8 cellular contexts compared by ENCODE assay signal in genomic region chr13:111153279-111153976, GRCh38. TPM values are rescaled to one million over a fixed set of nuclear protein-coding genes. Genes with fewer than 3 reads are reported as not detected.
DNase-seq lines count a peak whose midpoint lies in the region; ATAC-seq and TF ChIP-seq lines count a peak whose summit lies in the region.

No MANE protein-coding gene starts in this region.

- H3K27me3 Mint-ChIP-seq in GM23338 (ENCODE audit: insufficient read depth, low read depth, poor library complexity) (peaks cover 1% of the 10 kb centered on the region), nephron (ENCODE audit: low read depth) (peaks cover 3% of the 10 kb centered on the region)

- H3K27ac Mint-ChIP-seq in GM23338, result peak overlapping the region; percentile 95
- H3K27ac Mint-ChIP-seq in nephron, result peak overlapping the region; percentile 98

- peak overlapping the region; percentile 82 for H3K4me2 ChIP-seq in GM23338

- H3K27me3 ChIP-seq in GM23338 (ENCODE audit: insufficient read depth), result no peaks in the 10 kb centered on the region

- peaks cover 23% of the 10 kb centered on the region for H4K20me1 ChIP-seq in GM23338 (replicated peaks; ENCODE audit: insufficient read depth)

- H3K4me1 Mint-ChIP-seq in GM23338 (peaks cover 17% of the 10 kb centered on the region; the same call in 2 of the 3 replicates), nephron (peaks cover 38% of the 10 kb centered on the region)

- peaks cover 45% of the 10 kb centered on the region for H3K79me2 ChIP-seq in GM23338 (replicated peaks; ENCODE audit: insufficient read depth)

- H3K36me3 ChIP-seq in GM23338 (ENCODE audit: insufficient read depth), result no peaks in the 10 kb centered on the region

- H3K9me3 Mint-ChIP-seq in GM23338, result no peaks in the 10 kb centered on the region
- no peaks in the 10 kb centered on the region for H3K9me3 Mint-ChIP-seq in nephron

- TF ChIP-seq CTCF in GM23338 (conservative IDR thresholded peaks at IDR 0.05; ENCODE audit: low read depth in 2 of 2) (peak in 1 of 2 experiments; percentile 27; a peak in 2 of 4 replicates), fibroblast of pulmonary artery (IDR thresholded peaks at IDR 0.05; ENCODE audit: low read length, missing control alignments) (no peak), nephron (IDR thresholded peaks at IDR 0.05; ENCODE audit: unreplicated experiment in 3 of 3) (peak in 2 of 3 experiments; percentile 31 to 41)

- peak overlapping the region; percentile 97 for H3K27ac ChIP-seq in GM23338 (ENCODE audit: low read depth)

- H3K4me3 ChIP-seq in GM23338, result peak overlapping the region; percentile 91
- H3K4me3 ChIP-seq in fibroblast of pulmonary artery (replicated peaks; ENCODE audit: low read depth, low read length), result peak overlapping the region; percentile 81

- H3K4me3 Mint-ChIP-seq in GM23338 (peak overlapping the region; percentile 92), nephron (peak overlapping the region; percentile 93 to 95 (median 93))

- no peaks in the 10 kb centered on the region for H3F3A ChIP-seq in GM23338 (replicated peaks; ENCODE audit: low read depth)

- H3K9me2 ChIP-seq in GM23338 (ENCODE audit: insufficient read depth), result no peaks in the 10 kb centered on the region

- H2AFZ ChIP-seq in GM23338, result peak overlapping the region; percentile 72

- DNase-seq in EL, result peak; percentile 92
- DNase-seq in GM23338 (ENCODE audit: low spot score), result peak; percentile 94
- peak; percentile 74 to 75 for DNase-seq in Kasumi-1 (lab: John Stamatoyannopoulos, UW)
- peak; percentile 88 for DNase-seq in RPMI8226
- DNase-seq in activated T-helper 9 cell treated with anti-CD3 and anti-CD28 coated beads, Interleukin-2, amount 50 U/mL, for 16 hours (ENCODE audit: low read depth), result peak; percentile 92
- peak; percentile 92 for DNase-seq in fibroblast of pulmonary artery (ENCODE audit: low read depth)
- DNase-seq in stimulated activated naive CD8-positive, alpha-beta T cell treated with anti-CD3 and anti-CD28 coated beads, Interleukin-15, Interleukin-2, amounts not matched to agents 100 U/mL and 50 U/mL, for 24 hours, result peak; percentile 97

- H3K4me1 ChIP-seq in GM23338 (ENCODE audit: insufficient read depth), result peaks cover 17% of the 10 kb centered on the region

- H3K36me3 Mint-ChIP-seq in GM23338 (ENCODE audit: low read depth) (no peaks in the 10 kb centered on the region; the same call in 2 of the 3 replicates), nephron (ENCODE audit: low read depth) (no peaks in the 10 kb centered on the region)

- peak; percentile 91 for ATAC-seq in GM23338
- peak; percentile 95 for ATAC-seq in stimulated activated naive CD8-positive, alpha-beta T cell treated with anti-CD3 and anti-CD28 coated beads, Interleukin-15, Interleukin-2, amounts not matched to agents 100 U/mL and 50 U/mL, for 24 hours

TF ChIP-seq in GM23338, 12 proteins besides CTCF, POLR2A, EP300 and RAD21:
- TF ChIP-seq REST (IDR thresholded peaks at IDR 0.05; ENCODE audit: unreplicated experiment) (no peak), POLR2AphosphoS5 (IDR thresholded peaks at IDR 0.05; ENCODE audit: low read depth) (peak; percentile 90), ETS1 (IDR thresholded peaks at IDR 0.05) (peak; percentile 79), CREB1 (CRISPR knock-in tag; IDR thresholded peaks at IDR 0.05; ENCODE audit: low read depth) (peak; percentile 98)

RNA-seq across cellular contexts. Expression of gene ARHGEF7, which starts 38.3 kb away (rescaled TPM):
- 51.0 and 58.9 TPM in 2 replicates for total RNA-seq in GM23338 (2014; rRNA removed; shearing (Covaris generic))
- polyA plus RNA-seq in GM23338 (2016; fragmentation: Nextera tagmentation; extraction: Ambion mirVana), result 22.4 and 23.6 TPM in 2 replicates

Comparison
In these comparisons a context has a peak if more than half of its experiments do, and no peak if none do; other contexts are left out.
1. Peak in every context shown above with its lines: DNase-seq, ATAC-seq, H3K4me3 ChIP-seq and H3K27ac ChIP-seq.